21 cellular contexts compared by ENCODE assay signal in genomic region chr2:241821460-241822263, GRCh38. TPM values are rescaled to one million over a fixed set of nuclear protein-coding genes. Genes with fewer than 3 reads are reported as not detected.
DNase-seq lines count a peak whose midpoint lies in the region; ATAC-seq, FAIRE-seq and TF ChIP-seq lines count a peak whose summit lies in the region.
"Had no signal": no experiment of that assay in that cellular context is flagged by ENCODE, and none has a peak within 500 bp of the region (broad histone marks: within the 10 kb centered on the region; RNA-seq: fewer than 3 reads in every experiment).

No MANE protein-coding gene starts in this region.

- no peaks in the 10 kb centered on the region for H3K9me1 ChIP-seq in endothelial cell of umbilical vein (replicated peaks; ENCODE audit: control insufficient read depth, extremely low read depth, insufficient read depth, low read length)

- H3K9me3 ChIP-seq in NT2/D1 (ENCODE audit: insufficient read depth, low read length) = peaks cover 2% of the 10 kb centered on the region; the same call in 1 of the 2 replicates
- H3K9me3 ChIP-seq in endothelial cell of umbilical vein (replicated peaks; ENCODE audit: control insufficient read depth, insufficient read depth, low read length) = no peaks in the 10 kb centered on the region
- H3K9me3 ChIP-seq in psoas muscle = no peaks in the 10 kb centered on the region
- H3K9me3 ChIP-seq: SK-N-SH had no signal

- POLR2A ChIA-PET in endothelial cell of umbilical vein (lab: Charles Lee) (no interaction called here), MCF 10A (lab: Yijun Ruan, JAX) (no interaction called here)

- H3K27ac ChIP-seq in endothelial cell of umbilical vein (ENCODE audit: insufficient read depth, low read depth, low read length) (no peak overlapping the region), psoas muscle (no peak overlapping the region)
- H3K27ac ChIP-seq: breast epithelium had no signal

- 69 to 82% (median 76%) methylated on average over 28 of the region's 28 CpGs for WGBS in psoas muscle, 3 donors

- no peaks in the 10 kb centered on the region for H3K36me3 ChIP-seq in NT2/D1 (ENCODE audit: insufficient read depth, insufficient read length, low read length)
- no peaks in the 10 kb centered on the region for H3K36me3 ChIP-seq in endothelial cell of umbilical vein (ENCODE audit: control insufficient read depth in 2 of 2, extremely low read depth in 1 of 2, insufficient read depth in 2 of 2, low read length in 2 of 2)
- H3K36me3 ChIP-seq in psoas muscle (ENCODE audit: insufficient read depth in 1 of 2, low read depth in 1 of 2) = no peaks in the 10 kb centered on the region
- H3K36me3 ChIP-seq: breast epithelium had no signal

- no peaks in the 10 kb centered on the region for H3K79me2 ChIP-seq in endothelial cell of umbilical vein (ENCODE audit: control insufficient read depth, insufficient read depth, low read length)

- H3K4me3 ChIP-seq in NT2/D1 (ENCODE audit: insufficient read length, low read depth) (no peak overlapping the region), endothelial cell of umbilical vein (replicated peaks in 1 of 3; ENCODE audit: insufficient read depth in 1 of 3, low read depth in 1 of 3, low read length in 3 of 3) (no peak overlapping the region), psoas muscle (peak overlapping the region; percentile 15)

- no peak for DNase-seq in activated CD4-positive, alpha-beta T cell treated with anti-CD3 and anti-CD28 coated beads, Interleukin-2, amount 10 ng/mL, durations not matched to agents 24 days and 14 days
- DNase-seq in activated CD4-positive, alpha-beta T cell treated with anti-CD3 and anti-CD28 coated beads for 4 hours = no peak
- DNase-seq in NT2/D1 (ENCODE audit: low read depth, low spot score) (no peak), endothelial cell of umbilical vein (ENCODE audit: low read depth, low spot score) (no peak), psoas muscle (no peak), MCF 10A (ENCODE audit: unreplicated experiment) (no peak)
- no peak for DNase-seq in central memory CD4-positive, alpha-beta T cell
- DNase-seq: 8988T; CD4-positive, alpha-beta T cell; NCI-H2029; OCI-M1; stimulated activated CD4-positive, alpha-beta T cell treated with anti-CD3 and anti-CD28 coated beads, Interleukin-1b, Interleukin-23, amount 100 ng/mL, for 48 hours had no signal

- H3K9ac ChIP-seq in NT2/D1 (ENCODE audit: insufficient read length, low read depth) (peak overlapping the region; percentile 8), endothelial cell of umbilical vein (replicated peaks; ENCODE audit: extremely low read depth, insufficient read depth, low read length) (no peak overlapping the region)
- H3K9ac ChIP-seq: SK-N-SH had no signal

- peak overlapping the region; percentile 53 for H3K27ac Mint-ChIP-seq in activated CD4-positive, alpha-beta T cell treated with anti-CD3 and anti-CD28 coated beads, Interleukin-2, amount 10 ng/mL, durations not matched to agents 24 days and 14 days
- no peak overlapping the region for H3K27ac Mint-ChIP-seq in MCF 10A (ENCODE audit: low read depth, unreplicated experiment)
- H3K27ac Mint-ChIP-seq: activated naive CD4-positive, alpha-beta T cell treated with anti-CD3 and anti-CD28 coated beads, Interleukin-2, amount 50 U/mL, for 24 hours; CD4-positive, alpha-beta T cell had no signal

- peak overlapping the region; percentile 53 for H2AFZ ChIP-seq in endothelial cell of umbilical vein (ENCODE audit: low read depth, low read length)

- dilution Hi-C loops in endothelial cell of umbilical vein (cut with MboI; ENCODE audit: extremely low pct_ligation_motif_present, low sequenced_read_pairs) = no loop called here

- H3K4me3 Mint-ChIP-seq in activated CD4-positive, alpha-beta T cell treated with anti-CD3 and anti-CD28 coated beads, Interleukin-2, amount 10 ng/mL, durations not matched to agents 24 days and 14 days = no peak overlapping the region
- no peak overlapping the region for H3K4me3 Mint-ChIP-seq in MCF 10A (ENCODE audit: unreplicated experiment)
- H3K4me3 Mint-ChIP-seq: activated naive CD4-positive, alpha-beta T cell treated with anti-CD3 and anti-CD28 coated beads, Interleukin-2, amount 50 U/mL, for 24 hours; CD4-positive, alpha-beta T cell; nephron had no signal

- H3K27me3 ChIP-seq in NT2/D1 (ENCODE audit: insufficient read depth, insufficient read length) (no peaks in the 10 kb centered on the region), endothelial cell of umbilical vein (ENCODE audit: control insufficient read depth in 2 of 2, insufficient read depth in 2 of 2, low read length in 2 of 2) (no peaks in the 10 kb centered on the region), psoas muscle (ENCODE audit: insufficient read depth in 3 of 3, low read length in 2 of 3) (peaks cover 0 to 5% (median 2%) of the 10 kb centered on the region in 3 donors)

- FAIRE-seq in endothelial cell of umbilical vein (lab: Jason Lieb, UNC) = no peak

- no peak overlapping the region for H3K4me2 ChIP-seq in endothelial cell of umbilical vein (ENCODE audit: insufficient read depth, low read length)
- H3K4me2 ChIP-seq: SK-N-SH had no signal

- H3K36me3 Mint-ChIP-seq in activated CD4-positive, alpha-beta T cell treated with anti-CD3 and anti-CD28 coated beads, Interleukin-2, amount 10 ng/mL, durations not matched to agents 24 days and 14 days (ENCODE audit: low read depth) = no peaks in the 10 kb centered on the region
- H3K36me3 Mint-ChIP-seq in MCF 10A (ENCODE audit: insufficient read depth, unreplicated experiment) = peaks cover 6% of the 10 kb centered on the region

- no peak for TF ChIP-seq CTCF in endothelial cell of umbilical vein (IDR thresholded peaks at IDR 0.05; ENCODE audit: extremely low read depth in 1 of 2, insufficient read depth in 1 of 2, low read depth in 1 of 2, low read length in 2 of 2)
- no peak for TF ChIP-seq CTCF in psoas muscle (IDR thresholded peaks at IDR 0.05)
- no peak for TF ChIP-seq CTCF in MCF 10A (IDR thresholded peaks at IDR 0.05; ENCODE audit: unreplicated experiment)

- H3K27me3 Mint-ChIP-seq in activated CD4-positive, alpha-beta T cell treated with anti-CD3 and anti-CD28 coated beads, Interleukin-2, amount 10 ng/mL, durations not matched to agents 24 days and 14 days = peaks cover 2% of the 10 kb centered on the region
- peaks cover 22% of the 10 kb centered on the region for H3K27me3 Mint-ChIP-seq in MCF 10A (ENCODE audit: insufficient read depth, unreplicated experiment)

- no peak for ATAC-seq in psoas muscle
- no peak for ATAC-seq in GM18870 (IDR thresholded peaks at IDR 0.05; ENCODE audit: unreplicated experiment)
- ATAC-seq: effector memory CD8-positive, alpha-beta T cell had no signal

- no peaks in the 10 kb centered on the region for H4K20me1 ChIP-seq in endothelial cell of umbilical vein (replicated peaks; ENCODE audit: control insufficient read depth, extremely low read depth, insufficient read depth, low read length)

- no peak for TF ChIP-seq POLR2A in endothelial cell of umbilical vein (IDR thresholded peaks at IDR 0.05; ENCODE audit: low read depth, low read length)

- H3K4me1 Mint-ChIP-seq in activated CD4-positive, alpha-beta T cell treated with anti-CD3 and anti-CD28 coated beads, Interleukin-2, amount 10 ng/mL, durations not matched to agents 24 days and 14 days = peaks cover 5% of the 10 kb centered on the region
- H3K4me1 Mint-ChIP-seq in MCF 10A (ENCODE audit: insufficient read depth, unreplicated experiment) = no peaks in the 10 kb centered on the region

- peaks cover 20% of the 10 kb centered on the region for H3K9me3 Mint-ChIP-seq in activated CD4-positive, alpha-beta T cell treated with anti-CD3 and anti-CD28 coated beads, Interleukin-2, amount 10 ng/mL, durations not matched to agents 24 days and 14 days
- H3K9me3 Mint-ChIP-seq in MCF 10A (ENCODE audit: unreplicated experiment) = peaks cover 16% of the 10 kb centered on the region
- H3K9me3 Mint-ChIP-seq: CD4-positive, alpha-beta T cell had no signal

- peaks cover 34% of the 10 kb centered on the region for H3K4me1 ChIP-seq in NT2/D1 (ENCODE audit: insufficient read depth, insufficient read length)
- peaks cover 6% of the 10 kb centered on the region for H3K4me1 ChIP-seq in endothelial cell of umbilical vein (ENCODE audit: control insufficient read depth, extremely low read depth, insufficient read depth, low read length)
- no peaks in the 10 kb centered on the region for H3K4me1 ChIP-seq in psoas muscle
- H3K4me1 ChIP-seq: breast epithelium had no signal

- no TSS peak for BruUV-seq in endothelial cell of umbilical vein (replicated peaks; lab: Mats Ljungman, UMichigan)
- no TSS peak for BruUV-seq in MCF 10A (replicated peaks; lab: Mats Ljungman, UMichigan)

- CTCF ChIA-PET in endothelial cell of umbilical vein (lab: Charles Lee) (no interaction called here), MCF 10A (lab: Yijun Ruan, JAX) (no interaction called here)

- intact Hi-C loops in activated CD4-positive, alpha-beta T cell treated with anti-CD3 and anti-CD28 coated beads, Interleukin-2, amount 10 ng/mL, durations not matched to agents 24 days and 14 days (cut with micrococcal nuclease) = no loop called here
- intact Hi-C loops in endothelial cell of umbilical vein (cut with micrococcal nuclease) (no loop called here), psoas muscle (cut with DNase I) (loop anchor here in 1 of 2 donors (2.0 kb wide), 1 partner anchor 21 kb away; no protein-coding TSS in a partner anchor), MCF 10A (cut with micrococcal nuclease) (no loop called here)

RNA-seq across cellular contexts. Expression of gene NEU4, which starts 12.7 kb away (rescaled TPM):
- 1.0 and 1.2 TPM in 2 replicates for total RNA-seq in activated CD4-positive, alpha-beta T cell treated with anti-CD3 and anti-CD28 coated beads, Interleukin-2, amount 10 ng/mL, durations not matched to agents 24 days and 14 days
- total RNA-seq in endothelial cell of umbilical vein = not detected in 2 replicates
- polyA plus RNA-seq in endothelial cell of umbilical vein = not detected in 2 replicates
- polyA plus RNA-seq in endothelial cell of umbilical vein (2011; cell fraction: cytosol; rRNA removed) = not detected in 2 replicates
- not detected in 2 replicates for polyA plus RNA-seq in endothelial cell of umbilical vein (2011; cell fraction: nucleus; rRNA removed)
- not detected in 2 replicates for polyA plus RNA-seq in endothelial cell of umbilical vein (2012)
- polyA minus RNA-seq in endothelial cell of umbilical vein = not detected in 2 replicates
- polyA minus RNA-seq in endothelial cell of umbilical vein (2011; cell fraction: cytosol; rRNA and poly(A)+ RNA removed) = not detected
- not detected in 2 replicates for polyA minus RNA-seq in endothelial cell of umbilical vein (2011; cell fraction: nucleus; rRNA and poly(A)+ RNA removed)
- 10 to 100 TPM in 2 of 4 donors, 1 to 10 TPM in 1, under 1 TPM in 1; 0.44 to 18.0 (median 9.1) TPM for total RNA-seq in psoas muscle
- 10 to 100 TPM in 1 of 3 donors, 1 to 10 TPM in 1, under 1 TPM in 1; 0.73 to 54.6 (median 3.4) TPM for polyA plus RNA-seq in psoas muscle
- total RNA-seq in MCF 10A (2022) = not detected in 2 replicates
- total RNA-seq: activated CD8-positive, alpha-beta memory T cell treated with anti-CD3 and anti-CD28 coated beads for 36 hours; Daoy had no signal

RNA-seq across cellular contexts. Expression of gene PDCD1, which starts 37.0 kb away (rescaled TPM):
- 79.6 and 83.3 TPM in 2 replicates for total RNA-seq in activated CD4-positive, alpha-beta T cell treated with anti-CD3 and anti-CD28 coated beads, Interleukin-2, amount 10 ng/mL, durations not matched to agents 24 days and 14 days
- not detected in 2 replicates for total RNA-seq in endothelial cell of umbilical vein
- not detected in 2 replicates for polyA plus RNA-seq in endothelial cell of umbilical vein
- polyA plus RNA-seq in endothelial cell of umbilical vein (2011; cell fraction: cytosol; rRNA removed) = not detected in 2 replicates
- not detected in 2 replicates for polyA plus RNA-seq in endothelial cell of umbilical vein (2011; cell fraction: nucleus; rRNA removed)
- not detected in 2 replicates for polyA plus RNA-seq in endothelial cell of umbilical vein (2012)
- polyA minus RNA-seq in endothelial cell of umbilical vein = not detected in 2 replicates
- not detected for polyA minus RNA-seq in endothelial cell of umbilical vein (2011; cell fraction: cytosol; rRNA and poly(A)+ RNA removed)
- not detected in 2 replicates for polyA minus RNA-seq in endothelial cell of umbilical vein (2011; cell fraction: nucleus; rRNA and poly(A)+ RNA removed)
- total RNA-seq in psoas muscle = under 1 TPM in 2 of 4 donors, not detected in 2; 0.20 to 0.30 TPM
- polyA plus RNA-seq in psoas muscle = under 1 TPM; 0.03 to 0.06 (median 0.05) TPM
- total RNA-seq in MCF 10A (2022) = not detected in 2 replicates
- total RNA-seq: Daoy, lung microvascular endothelial cell had no signal
- polyA plus RNA-seq: SK-N-SH had no signal

RNA-seq across cellular contexts. Expression of gene GAL3ST2, which starts 45.0 kb away (rescaled TPM):
- 0.52 and 1.2 TPM in 2 replicates for total RNA-seq in activated CD4-positive, alpha-beta T cell treated with anti-CD3 and anti-CD28 coated beads, Interleukin-2, amount 10 ng/mL, durations not matched to agents 24 days and 14 days
- total RNA-seq in endothelial cell of umbilical vein (0.23 TPM in 1 of 2 replicates, not detected in the other), psoas muscle (under 1 TPM in 1 of 4 donors, not detected in 3; 0.16 TPM), MCF 10A (2022) (0.37 TPM in 1 of 2 replicates, not detected in the other)
- polyA plus RNA-seq in endothelial cell of umbilical vein (not detected in 2 replicates), psoas muscle (under 1 TPM in 1 of 3 donors, not detected in 2; 0.14 TPM)
- not detected in 2 replicates for polyA plus RNA-seq in endothelial cell of umbilical vein (2011; cell fraction: cytosol; rRNA removed)
- polyA plus RNA-seq in endothelial cell of umbilical vein (2011; cell fraction: nucleus; rRNA removed) = not detected in 2 replicates
- 0.19 and 0.20 TPM in 2 replicates for polyA plus RNA-seq in endothelial cell of umbilical vein (2012)
- not detected in 2 replicates for polyA minus RNA-seq in endothelial cell of umbilical vein
- polyA minus RNA-seq in endothelial cell of umbilical vein (2011; cell fraction: cytosol; rRNA and poly(A)+ RNA removed) = not detected
- polyA minus RNA-seq in endothelial cell of umbilical vein (2011; cell fraction: nucleus; rRNA and poly(A)+ RNA removed) = not detected in 2 replicates
- total RNA-seq: Daoy, lung microvascular endothelial cell had no signal

RNA-seq across cellular contexts. Expression of gene RTP5, which starts 47.9 kb away (rescaled TPM):
- 0.07 TPM in 1 of 2 replicates, not detected in the other for total RNA-seq in activated CD4-positive, alpha-beta T cell treated with anti-CD3 and anti-CD28 coated beads, Interleukin-2, amount 10 ng/mL, durations not matched to agents 24 days and 14 days
- total RNA-seq in endothelial cell of umbilical vein = not detected in 2 replicates
- not detected in 2 replicates for polyA plus RNA-seq in endothelial cell of umbilical vein
- polyA plus RNA-seq in endothelial cell of umbilical vein (2011; cell fraction: cytosol; rRNA removed) = not detected in 2 replicates
- polyA plus RNA-seq in endothelial cell of umbilical vein (2011; cell fraction: nucleus; rRNA removed) = not detected in 2 replicates
- not detected in 2 replicates for polyA plus RNA-seq in endothelial cell of umbilical vein (2012)
- not detected in 2 replicates for polyA minus RNA-seq in endothelial cell of umbilical vein
- polyA minus RNA-seq in endothelial cell of umbilical vein (2011; cell fraction: cytosol; rRNA and poly(A)+ RNA removed) = not detected
- not detected in 2 replicates for polyA minus RNA-seq in endothelial cell of umbilical vein (2011; cell fraction: nucleus; rRNA and poly(A)+ RNA removed)
- not detected for total RNA-seq in psoas muscle
- polyA plus RNA-seq in psoas muscle = under 1 TPM in 1 of 3 donors, not detected in 2; 0.01 TPM
- not detected in 2 replicates for total RNA-seq in MCF 10A (2022)
- total RNA-seq: Daoy, lung microvascular endothelial cell had no signal
- polyA plus RNA-seq: SK-N-SH had no signal

Comparison
In these comparisons a context has a peak if more than half of its experiments do, and no peak if none do; other contexts are left out.
1. RNA of gene PDCD1, which starts 37.0 kb away (total RNA-seq): 79.6 to 83.3 TPM in activated CD4-positive, alpha-beta T cell treated with anti-CD3 and anti-CD28 coated beads, Interleukin-2, amount 10 ng/mL, durations not matched to agents 24 days and 14 days; 0.20 to 0.30 TPM in psoas muscle, not detected in endothelial cell of umbilical vein and not detected in MCF 10A; every median in the first group is over 10 times any median in the second.